ENCODE assay signal across 16 cellular contexts in the genomic region with DNA sequence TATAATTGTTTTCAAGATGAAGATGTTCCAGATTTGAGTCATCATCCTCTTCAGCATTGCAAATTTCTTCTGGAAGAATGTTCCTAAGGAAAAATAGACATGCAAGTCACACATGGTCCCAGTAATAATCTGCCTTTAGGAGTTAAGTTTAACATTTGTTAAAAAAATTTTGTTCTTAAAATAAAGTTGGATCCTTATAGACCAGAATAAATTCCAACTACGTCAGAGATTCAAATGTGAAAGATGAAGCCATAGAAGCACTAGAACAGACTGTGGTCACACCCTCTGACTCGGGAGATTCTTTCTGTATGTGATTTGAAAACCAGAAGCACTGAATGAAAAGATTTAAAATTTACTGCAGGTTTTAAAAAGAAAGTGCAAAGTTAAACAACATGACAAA. TPM values are rescaled to one million over a fixed set of nuclear protein-coding genes. Genes with fewer than 3 reads are reported as not detected.
DNase-seq lines count a peak whose midpoint lies in the region; ATAC-seq and TF ChIP-seq lines count a peak whose summit lies in the region.
"Had no signal": no experiment of that assay in that cellular context is flagged by ENCODE, and none has a peak within 500 bp of the region (broad histone marks: within the 10 kb centered on the region; RNA-seq: fewer than 3 reads in every experiment).

No MANE protein-coding gene starts in this region.

- peaks cover 8% of the 10 kb centered on the region for H3K4me1 ChIP-seq in IMR-90 (ENCODE audit: control insufficient read depth, insufficient read depth, low read length)
- peaks cover 0 to 47% (median 5%) of the 10 kb centered on the region in 4 donors for H3K4me1 ChIP-seq in tibial artery
- H3K4me1 ChIP-seq: SJSA1 had no signal

- no peak overlapping the region for H3K4ac ChIP-seq in IMR-90 (ENCODE audit: low read depth, low read length)

- H2BK15ac ChIP-seq in IMR-90 (ENCODE audit: low read depth, low read length): no peak overlapping the region

- POLR2A ChIA-PET in IMR-90 (lab: Charles Lee; ENCODE audit: unreplicated experiment): no interaction called here

- H4K8ac ChIP-seq in IMR-90 (ENCODE audit: low read depth in 2 of 2, low read length in 2 of 2): no peak overlapping the region

- no peak for TF ChIP-seq POLR2A in IMR-90 (IDR thresholded peaks at IDR 0.05; ENCODE audit: low read depth, low read length)

- no peak overlapping the region for H3K23ac ChIP-seq in IMR-90 (ENCODE audit: low read depth, low read length)

- H3K14ac ChIP-seq in IMR-90 (replicated peaks; ENCODE audit: low read depth, low read length): no peak overlapping the region

- H3K9me3 ChIP-seq in IMR-90 (ENCODE audit: control insufficient read depth, insufficient read depth, low read length): no peaks in the 10 kb centered on the region
- H3K9me3 ChIP-seq in tibial artery: no peaks in the 10 kb centered on the region
- H3K9me3 ChIP-seq: BE2C, SJSA1 had no signal

- H4K91ac ChIP-seq in IMR-90 (ENCODE audit: insufficient read depth, low read depth, low read length): no peak overlapping the region

- peak overlapping the region; percentile 62 for H2BK5ac ChIP-seq in IMR-90 (ENCODE audit: low read depth, low read length, poor library complexity, severe bottlenecking)

- no peak overlapping the region for H4K5ac ChIP-seq in IMR-90 (ENCODE audit: low read depth, low read length)

- no peak for TF ChIP-seq CTCF in IMR-90 (conservative IDR thresholded peaks at IDR 0.05; ENCODE audit: low read depth, low read length)
- no peak for TF ChIP-seq CTCF in chondrocyte (IDR thresholded peaks at IDR 0.05)
- TF ChIP-seq CTCF in tibial artery (IDR thresholded peaks at IDR 0.05): no peak
- TF ChIP-seq CTCF in omental fat pad (IDR thresholded peaks at IDR 0.05): no peak

- CTCF ChIA-PET in IMR-90 (lab: Yijun Ruan, JAX): no interaction called here

- no peaks in the 10 kb centered on the region for H3K27me3 Mint-ChIP-seq in chondrocyte (ENCODE audit: low read depth)
- H3K27me3 Mint-ChIP-seq in activated T-helper 1 cell treated with anti-CD3 and anti-CD28 coated beads, Interleukin-12 subunit alpha, Interleukin-12 subunit beta, Interleukin-2, Interleukin-4 antibody, amounts not matched to agents 30 ng/mL and 10 ng/mL and 1 ng/mL, durations not matched to agents 14 hours and 24 hours and 36 hours (ENCODE audit: insufficient read depth): no peaks in the 10 kb centered on the region
- H3K27me3 Mint-ChIP-seq: CD4-positive, alpha-beta T cell had no signal

- peaks cover 76% of the 10 kb centered on the region for H3K4me1 Mint-ChIP-seq in chondrocyte (ENCODE audit: low read depth)
- H3K4me1 Mint-ChIP-seq in activated T-helper 1 cell treated with anti-CD3 and anti-CD28 coated beads, Interleukin-12 subunit alpha, Interleukin-12 subunit beta, Interleukin-2, Interleukin-4 antibody, amounts not matched to agents 30 ng/mL and 10 ng/mL and 1 ng/mL, durations not matched to agents 14 hours and 24 hours and 36 hours (ENCODE audit: low read depth): no peaks in the 10 kb centered on the region

- H3K18ac ChIP-seq in IMR-90 (ENCODE audit: low read depth, low read length): no peak overlapping the region

- H2AK5ac ChIP-seq in IMR-90 (ENCODE audit: low read depth, low read length): no peak overlapping the region

- H3K9me1 ChIP-seq in IMR-90 (ENCODE audit: insufficient read depth, low read length): 0 out of 2 replicates have a peak, but pooled peaks cover 4% of the 10 kb centered on the region

- WGBS in IMR-90 (ENCODE audit: extremely low coverage in 2 of 2, insufficient read length in 1 of 2), 2 experiments: no CpG with 5 or more reads among the region's 2 CpGs

- no peak overlapping the region for H3K4me3 ChIP-seq in IMR-90 (ENCODE audit: insufficient read depth, low read depth, low read length)
- no peak overlapping the region for H3K4me3 ChIP-seq in tibial artery
- H3K4me3 ChIP-seq: PC-9, SJSA1 had no signal

- no peak overlapping the region for H3K4me3 Mint-ChIP-seq in chondrocyte (ENCODE audit: unreplicated experiment)
- H3K4me3 Mint-ChIP-seq in activated T-helper 1 cell treated with anti-CD3 and anti-CD28 coated beads, Interleukin-12 subunit alpha, Interleukin-12 subunit beta, Interleukin-2, Interleukin-4 antibody, amounts not matched to agents 30 ng/mL and 10 ng/mL and 1 ng/mL, durations not matched to agents 14 hours and 24 hours and 36 hours: no peak overlapping the region
- H3K4me3 Mint-ChIP-seq: CD4-positive, alpha-beta T cell had no signal

- dilution Hi-C loops in IMR-90 (cut with HindIII; ENCODE audit: low sequenced_read_pairs, unreplicated experiment): no loop called here

- no peak for TF ChIP-seq RAD21 in IMR-90 (IDR thresholded peaks at IDR 0.05; ENCODE audit: low read length)

- H4K20me1 ChIP-seq in IMR-90 (ENCODE audit: insufficient read depth, low read length): no peaks in the 10 kb centered on the region

- H3K4me2 ChIP-seq in IMR-90 (ENCODE audit: low read depth, low read length): no peak overlapping the region
- H3K4me2 ChIP-seq: PC-9 had no signal

- H2BK20ac ChIP-seq in IMR-90 (ENCODE audit: low read depth, low read length): peak overlapping the region; percentile 36; the same call in 1 of the 2 replicates

- no peaks in the 10 kb centered on the region for H3K9me3 Mint-ChIP-seq in chondrocyte (ENCODE audit: low read depth)
- H3K9me3 Mint-ChIP-seq in activated T-helper 1 cell treated with anti-CD3 and anti-CD28 coated beads, Interleukin-12 subunit alpha, Interleukin-12 subunit beta, Interleukin-2, Interleukin-4 antibody, amounts not matched to agents 30 ng/mL and 10 ng/mL and 1 ng/mL, durations not matched to agents 14 hours and 24 hours and 36 hours: no peaks in the 10 kb centered on the region
- H3K9me3 Mint-ChIP-seq: CD4-positive, alpha-beta T cell had no signal

- no peak overlapping the region for H2BK120ac ChIP-seq in IMR-90 (ENCODE audit: low read depth, low read length)

- H3K27ac ChIP-seq in IMR-90 (ENCODE audit: insufficient read depth, low read length) (no peak overlapping the region), tibial artery (peak overlapping the region; percentile 25 to 91)
- H3K27ac ChIP-seq: PC-9, SJSA1 had no signal

- no TSS peak for BruUV-seq in IMR-90 (replicated peaks; lab: Mats Ljungman, UMichigan)

- H3K27ac Mint-ChIP-seq in chondrocyte (ENCODE audit: unreplicated experiment): peak overlapping the region; percentile 68
- no peak overlapping the region for H3K27ac Mint-ChIP-seq in activated T-helper 1 cell treated with anti-CD3 and anti-CD28 coated beads, Interleukin-12 subunit alpha, Interleukin-12 subunit beta, Interleukin-2, Interleukin-4 antibody, amounts not matched to agents 30 ng/mL and 10 ng/mL and 1 ng/mL, durations not matched to agents 14 hours and 24 hours and 36 hours
- H3K27ac Mint-ChIP-seq: CD4-positive, alpha-beta T cell had no signal

- H3K36me3 Mint-ChIP-seq in chondrocyte (ENCODE audit: low read depth): peaks cover 6% of the 10 kb centered on the region
- H3K36me3 Mint-ChIP-seq in activated T-helper 1 cell treated with anti-CD3 and anti-CD28 coated beads, Interleukin-12 subunit alpha, Interleukin-12 subunit beta, Interleukin-2, Interleukin-4 antibody, amounts not matched to agents 30 ng/mL and 10 ng/mL and 1 ng/mL, durations not matched to agents 14 hours and 24 hours and 36 hours (ENCODE audit: low read depth): peaks cover 2% of the 10 kb centered on the region

- H3K36me3 ChIP-seq in IMR-90 (ENCODE audit: control insufficient read depth, insufficient read depth, low read length): no peaks in the 10 kb centered on the region
- H3K36me3 ChIP-seq in tibial artery: no peaks in the 10 kb centered on the region
- H3K36me3 ChIP-seq: BE2C, SJSA1 had no signal

- in situ Hi-C loops in IMR-90 (cut with MboI; ENCODE audit: low sequenced_read_pairs): no loop called here

- DNase-seq in IMR-90 (peak; percentile 61), chondrocyte (ENCODE audit: low spot score) (no peak), iris pigment epithelial cell (ENCODE audit: low read depth) (peak; percentile 54), tibial artery (no peak), omental fat pad (ENCODE audit: low spot score) (no peak), NCI-H510A treated with DMSO at 0.1 percent for 48 hours (lab: John Stamatoyannopoulos, UW) (no peak)
- no peak for DNase-seq in activated T-helper 1 cell treated with anti-CD3 and anti-CD28 coated beads, Interleukin-12 subunit alpha, Interleukin-12 subunit beta, Interleukin-2, Interleukin-4 antibody, amounts not matched to agents 30 ng/mL and 10 ng/mL and 1 ng/mL, durations not matched to agents 14 hours and 24 hours and 36 hours (ENCODE audit: low spot score)
- DNase-seq: BE2C; CD4-positive, alpha-beta T cell; KG1; NCI-H1048; NCI-H2081 treated with DMSO at 0.1 percent for 48 hours; NCI-H510A; NCI-H82; PC-9 had no signal

- ATAC-seq in IMR-90 (ENCODE audit: low read depth) (peak; percentile 67), omental fat pad (ENCODE audit: low FRiP score) (no peak)

- no peak overlapping the region for H2AFZ ChIP-seq in IMR-90 (replicated peaks; ENCODE audit: low read length, poor library complexity)
- H2AFZ ChIP-seq: PC-9 had no signal

- H2AK9ac ChIP-seq in IMR-90 (replicated peaks; ENCODE audit: low read depth, low read length, poor library complexity): no peak overlapping the region

- no peaks in the 10 kb centered on the region for H3K79me1 ChIP-seq in IMR-90 (ENCODE audit: low read depth in 1 of 2, low read length in 2 of 2)

- no peak overlapping the region for H3K9ac ChIP-seq in IMR-90 (ENCODE audit: low read depth, low read length)

- H3K27me3 ChIP-seq in IMR-90 (ENCODE audit: control insufficient read depth, insufficient read depth, low read length): no peaks in the 10 kb centered on the region
- H3K27me3 ChIP-seq in tibial artery: no peaks in the 10 kb centered on the region
- H3K27me3 ChIP-seq: BE2C, SJSA1 had no signal

- H3K56ac ChIP-seq in IMR-90 (ENCODE audit: extremely low read depth, insufficient read depth, low read length): no peak overlapping the region

- intact Hi-C loops in IMR-90 (cut with micrococcal nuclease) (no loop called here), tibial artery (cut with DNase I; ENCODE audit: low total_unique reads) (no loop called here)
- intact Hi-C loops in activated T-helper 1 cell treated with anti-CD3 and anti-CD28 coated beads, Interleukin-12 subunit alpha, Interleukin-12 subunit beta, Interleukin-2, Interleukin-4 antibody, amounts not matched to agents 30 ng/mL and 10 ng/mL and 1 ng/mL, durations not matched to agents 14 hours and 24 hours and 36 hours (cut with micrococcal nuclease): no loop called here

RNA-seq across cellular contexts. Expression of a gene that starts 14.1 kb away (rescaled TPM):
- total RNA-seq in IMR-90 (2012; rRNA removed) (under 0.01 and 0.28 TPM in 2 replicates), chondrocyte (335 to 385 TPM (median 376 TPM) in 3 replicates), omental fat pad (10 to 100 TPM in 2 of 4 donors, 1 to 10 TPM in 2; 4.8 to 17.7 (median 11.4) TPM)
- polyA plus RNA-seq in IMR-90 (2012; rRNA removed): 0.04 and 0.09 TPM in 2 replicates
- polyA plus RNA-seq in IMR-90 (2012; cell fraction: cytosol; rRNA removed): 0.02 TPM in 1 of 2 replicates, not detected in the other
- 0.05 TPM in 1 of 2 replicates, not detected in the other for polyA plus RNA-seq in IMR-90 (2012; cell fraction: nucleus; rRNA removed; ENCODE audit: low replicate concordance)
- not detected in 2 replicates for total RNA-seq in activated T-helper 1 cell treated with anti-CD3 and anti-CD28 coated beads, Interleukin-12 subunit alpha, Interleukin-12 subunit beta, Interleukin-2, Interleukin-4 antibody, amounts not matched to agents 30 ng/mL and 10 ng/mL and 1 ng/mL, durations not matched to agents 14 hours and 24 hours and 36 hours
- total RNA-seq: CD4-positive, alpha-beta T cell; PC-9; SJSA1 had no signal

RNA-seq across cellular contexts. Expression of a gene that starts 39.4 kb away (rescaled TPM):
- total RNA-seq in IMR-90 (2012; rRNA removed): under 0.01 and 0.36 TPM in 2 replicates
- 0.26 TPM in 2 replicates for polyA plus RNA-seq in IMR-90 (2012; rRNA removed)
- polyA plus RNA-seq in IMR-90 (2012; cell fraction: cytosol; rRNA removed): 0.06 and 0.09 TPM in 2 replicates
- 0.08 and 0.50 TPM in 2 replicates for polyA plus RNA-seq in IMR-90 (2012; cell fraction: nucleus; rRNA removed; ENCODE audit: low replicate concordance)
- total RNA-seq in chondrocyte: 31.7 to 39.6 TPM (median 34.2 TPM) in 3 replicates
- 10 to 100 TPM; 45.6 to 80.6 (median 54.1) TPM for total RNA-seq in omental fat pad
- total RNA-seq in activated T-helper 1 cell treated with anti-CD3 and anti-CD28 coated beads, Interleukin-12 subunit alpha, Interleukin-12 subunit beta, Interleukin-2, Interleukin-4 antibody, amounts not matched to agents 30 ng/mL and 10 ng/mL and 1 ng/mL, durations not matched to agents 14 hours and 24 hours and 36 hours: not detected in 2 replicates
- total RNA-seq: CD4-positive, alpha-beta T cell had no signal

Comparison
In these comparisons a context has a peak if more than half of its experiments do, and no peak if none do; other contexts are left out.
1. DNase-seq: peak in IMR-90 (single experiment) and iris pigment epithelial cell (single experiment); none in chondrocyte (single experiment), tibial artery (0 of 2), omental fat pad (single experiment), activated T-helper 1 cell treated with anti-CD3 and anti-CD28 coated beads, Interleukin-12 subunit alpha, Interleukin-12 subunit beta, Interleukin-2, Interleukin-4 antibody, amounts not matched to agents 30 ng/mL and 10 ng/mL and 1 ng/mL, durations not matched to agents 14 hours and 24 hours and 36 hours (single experiment) and NCI-H510A treated with DMSO at 0.1 percent for 48 hours (single experiment).
2. RNA of a gene that starts 14.1 kb away (total RNA-seq): 335 to 385 TPM in chondrocyte; 4.8 to 17.7 TPM in omental fat pad, under 0.01 to 0.28 TPM in IMR-90 and not detected in activated T-helper 1 cell treated with anti-CD3 and anti-CD28 coated beads, Interleukin-12 subunit alpha, Interleukin-12 subunit beta, Interleukin-2, Interleukin-4 antibody, amounts not matched to agents 30 ng/mL and 10 ng/mL and 1 ng/mL, durations not matched to agents 14 hours and 24 hours and 36 hours; every median in the first group is over 10 times any median in the second.
3. RNA of a gene that starts 39.4 kb away (total RNA-seq): 45.6 to 80.6 TPM in omental fat pad and 31.7 to 39.6 TPM in chondrocyte; under 0.01 to 0.36 TPM in IMR-90 and not detected in activated T-helper 1 cell treated with anti-CD3 and anti-CD28 coated beads, Interleukin-12 subunit alpha, Interleukin-12 subunit beta, Interleukin-2, Interleukin-4 antibody, amounts not matched to agents 30 ng/mL and 10 ng/mL and 1 ng/mL, durations not matched to agents 14 hours and 24 hours and 36 hours; every median in the first group is over 10 times any median in the second.